ENCODE assay signal across 8 cellular contexts in genomic region chr3:195905970-195906864, GRCh38. TPM values are rescaled to one million over a fixed set of nuclear protein-coding genes. Genes with fewer than 3 reads are reported as not detected.
DNase-seq lines count a peak whose midpoint lies in the region; ATAC-seq, FAIRE-seq and TF ChIP-seq lines count a peak whose summit lies in the region.

No MANE protein-coding gene starts in this region.

- SMC1A ChIA-PET in GM12878 (lab: Charles Lee; ENCODE audit: uncharacterized antibody, unreplicated experiment): interaction anchor here (0.5 to 6.0 kb wide), 5 partner anchors 9 to 273 kb away, joined by 3 to 43 read pairs (median 3); no protein-coding TSS in a partner anchor

- TF ChIP-seq EP300 in GM12878 (IDR thresholded peaks at IDR 0.05; ENCODE audit: borderline replicate concordance in 1 of 2, control insufficient read depth in 1 of 2, low read depth in 2 of 2, low read length in 2 of 2): no peak

- H4K20me1 ChIP-seq in GM12878 (ENCODE audit: control insufficient read depth, insufficient read depth): no peaks in the 10 kb centered on the region

- WGBS in GM12878 (ENCODE audit: insufficient coverage, insufficient replicate concordance, low lambda C conversion rate, missing lambda C conversion rate): 8% methylated on average over 17 of the region's 17 CpGs

- H3K79me2 ChIP-seq in GM12878 (ENCODE audit: control insufficient read depth, insufficient read depth, low read length): peaks cover 74% of the 10 kb centered on the region

- peaks cover 29% of the 10 kb centered on the region for H3K27me3 Mint-ChIP-seq in nephron progenitor cell (ENCODE audit: low read depth, poor library complexity)

- no peak overlapping the region for H3K27ac Mint-ChIP-seq in nephron progenitor cell

- peak; percentile 6 for ATAC-seq in GM12878
- no peak for ATAC-seq in GM21717 (IDR thresholded peaks at IDR 0.05; ENCODE audit: unreplicated experiment)

- peak overlapping the region; percentile 66 for H3K4me3 ChIP-seq in NB4 (ENCODE audit: low read depth, low read length)
- peak overlapping the region; percentile 88 for H3K4me3 ChIP-seq in GM12878

- peak overlapping the region; percentile 79 for H3K9ac ChIP-seq in GM12878 (ENCODE audit: control insufficient read depth, insufficient read depth, low read length)

- intact Hi-C loops in GM12878 (cut with micrococcal nuclease; ENCODE audit: unreplicated experiment): loop anchor here (10.0 kb wide), 1 partner anchor 289 kb away; no protein-coding TSS in a partner anchor

- H3K4me2 ChIP-seq in GM12878 (ENCODE audit: control insufficient read depth, insufficient read depth): peak overlapping the region; percentile 91

- peak; percentile 59 for FAIRE-seq in GM12878 (lab: Jason Lieb, UNC)

- BruUV-seq in GM12878 (replicated peaks; lab: Mats Ljungman, UMichigan): no TSS peak

- H3K27ac ChIP-seq in GM12878 (ENCODE audit: control insufficient read depth, insufficient read depth): peak overlapping the region; percentile 96

- H3K4me1 ChIP-seq in GM12878 (ENCODE audit: control insufficient read depth, insufficient read depth, low read length): peaks cover 41% of the 10 kb centered on the region

- H2AFZ ChIP-seq in GM12878 (ENCODE audit: control insufficient read depth, low read depth, low read length): peak overlapping the region; percentile 62

- H3K36me3 ChIP-seq in GM12878 (ENCODE audit: control insufficient read depth in 2 of 2, insufficient read depth in 2 of 2, low read length in 1 of 2): no peaks in the 10 kb centered on the region

- no peaks in the 10 kb centered on the region for H3K27me3 ChIP-seq in GM12878 (replicated peaks in 1 of 2; ENCODE audit: control insufficient read depth in 2 of 2, insufficient read depth in 2 of 2, low read length in 1 of 2)

- POLR2A ChIA-PET in GM12878 (lab: Charles Lee): interaction anchor here (1.4 to 3.1 kb wide), 2 partner anchors 10 to 48 kb away, joined by 4 to 30 read pairs; no protein-coding TSS in a partner anchor

- TF ChIP-seq POLR2A in NB4 (IDR thresholded peaks at IDR 0.05; ENCODE audit: extremely low read depth, insufficient read length): no peak
- no peak; the same call in 1 of the 2 replicates for TF ChIP-seq POLR2A in GM12878 (IDR thresholded peaks at IDR 0.05; ENCODE audit: low read depth, low read length)

- DNase-seq in DMS79 (lab: John Stamatoyannopoulos, UW) (peak; percentile 16), NB4 (ENCODE audit: low read depth) (no peak), GM12878 (ENCODE audit: low read depth, low spot score) (no peak), nephron progenitor cell (no peak), NCI-H128 (lab: John Stamatoyannopoulos, UW; ENCODE audit: unreplicated experiment) (no peak), nucleus accumbens (lab: John Stamatoyannopoulos, UW) (no peak), SHP77 treated with DMSO at 0.1 percent for 48 hours (lab: John Stamatoyannopoulos, UW) (no peak)

- CTCF ChIA-PET in GM12878 (lab: Yijun Ruan, JAX): interaction anchor here (1.2 to 4.6 kb wide), 5 partner anchors 10 to 47 kb away, joined by 4 to 49 read pairs (median 6); no protein-coding TSS in a partner anchor

- no peaks in the 10 kb centered on the region for H3K9me3 Mint-ChIP-seq in nephron progenitor cell

- peaks cover 52% of the 10 kb centered on the region for H3K4me1 Mint-ChIP-seq in nephron progenitor cell

- H3K4me3 Mint-ChIP-seq in nephron progenitor cell: peak overlapping the region; percentile 69

- TF ChIP-seq RAD21 in GM12878 (IDR thresholded peaks at IDR 0.05; ENCODE audit: insufficient read depth, low read depth, low read length): no peak

- peaks cover 12% of the 10 kb centered on the region for H3K36me3 Mint-ChIP-seq in nephron progenitor cell (ENCODE audit: low read depth)

- TF ChIP-seq CTCF in NB4 (IDR thresholded peaks at IDR 0.05; ENCODE audit: low read depth, low read length) (no peak), GM12878 (IDR thresholded peaks at IDR 0.05 in 2 of 3, conservative IDR thresholded peaks at IDR 0.05 in 1 of 3; ENCODE audit: control insufficient read depth in 2 of 3, extremely low read depth in 1 of 3, insufficient read depth in 1 of 3, low read depth in 3 of 3, low read length in 3 of 3) (no peak), nephron progenitor cell (IDR thresholded peaks at IDR 0.05) (no peak)

- in situ Hi-C loops in GM12878 (cut with MboI): no loop called here

- H3K9me3 ChIP-seq in GM12878 (replicated peaks; ENCODE audit: control insufficient read depth, insufficient read depth, low read length): no peaks in the 10 kb centered on the region

- RAD21 ChIA-PET in GM12878 (lab: Charles Lee; ENCODE audit: unreplicated experiment): interaction anchor here (1.2 to 3.4 kb wide), 5 partner anchors 9 to 276 kb away, joined by 3 to 34 read pairs (median 4); no protein-coding TSS in a partner anchor

TF ChIP-seq in GM12878, 131 proteins besides CTCF, POLR2A, EP300 and RAD21 (continues in another document):
- no peak for TF ChIP-seq BACH1 (IDR thresholded peaks at IDR 0.05; ENCODE audit: borderline replicate concordance)
- 0 out of 2 replicates have a peak, but pooled peaks have one; percentile 80 for TF ChIP-seq RCOR1 (conservative IDR thresholded peaks at IDR 0.05; ENCODE audit: low read depth, low read length)
- no peak for TF ChIP-seq NBN (IDR thresholded peaks at IDR 0.05)
- no peak for TF ChIP-seq PAX5 (IDR thresholded peaks at IDR 0.05; ENCODE audit: borderline replicate concordance, low read depth, low read length)
- TF ChIP-seq REST (IDR thresholded peaks at IDR 0.05; ENCODE audit: low read depth, low read length): no peak
- TF ChIP-seq MXI1 (IDR thresholded peaks at IDR 0.05; ENCODE audit: low read depth, low read length): 0 out of 2 replicates have a peak, but pooled peaks have one; percentile 11
- TF ChIP-seq TBL1XR1 (IDR thresholded peaks at IDR 0.05; ENCODE audit: low read depth, low read length): no peak
- TF ChIP-seq CBX5 (IDR thresholded peaks at IDR 0.05; ENCODE audit: low read depth): no peak
- no peak for TF ChIP-seq SIN3A (IDR thresholded peaks at IDR 0.05; ENCODE audit: low read depth, low read length)
- TF ChIP-seq HDGF (IDR thresholded peaks at IDR 0.05): no peak
- TF ChIP-seq KDM1A (IDR thresholded peaks at IDR 0.05; ENCODE audit: borderline replicate concordance): no peak

RNA-seq across cellular contexts. Expression of gene TNK2, which starts 2.1 kb away (rescaled TPM):
- 30.8 and 36.7 TPM in 2 replicates for total RNA-seq in GM12878 (2013; cell fraction: nucleolus; rRNA removed)
- total RNA-seq in GM12878 (2014; rRNA removed) (12.9 and 13.9 TPM in 2 replicates), GM12878 (2014; rRNA removed; fragmentation: Illumina TruSeq; extraction: Trizol) (10.2 and 10.7 TPM in 2 replicates), GM12878 (2021) (47.8 and 49.3 TPM in 2 replicates)
- 5.2 TPM for polyA plus RNA-seq in GM12878 (2011; ENCODE audit: low read depth)
- polyA plus RNA-seq in GM12878 (2011; rRNA removed) (6.3 and 12.3 TPM in 2 replicates), GM12878 (2014; fragmentation: Illumina TruSeq; extraction: Trizol) (3.6 and 10.8 TPM in 2 replicates), GM12878 (2014; fragmentation: Nextera tagmentation; extraction: Ambion mirVana) (under 1 TPM; 0.13 to 0.42 TPM), GM12878 (2014; rRNA removed) (35.8 and 48.5 TPM in 2 replicates), GM12878 (2016; fragmentation: Nextera tagmentation; extraction: Ambion mirVana) (1 to 10 TPM; 2.9 to 3.9 TPM)
- polyA plus RNA-seq in GM12878 (2011; cell fraction: cytosol; rRNA removed): 12.7 and 14.8 TPM in 2 replicates
- 133 and 156 TPM in 2 replicates for polyA plus RNA-seq in GM12878 (2011; cell fraction: nucleus; rRNA removed)
- polyA plus RNA-seq in GM12878 (2012): 23.1 and 27.7 TPM in 2 replicates
- 13.1 and 29.2 TPM in 2 replicates for polyA minus RNA-seq in GM12878 (2011; rRNA and poly(A)+ RNA removed)
- 13.3 and 17.2 TPM in 2 replicates for polyA minus RNA-seq in GM12878 (2011; cell fraction: cytosol; rRNA and poly(A)+ RNA removed)
- 20.7 and 34.6 TPM in 2 replicates for polyA minus RNA-seq in GM12878 (2011; cell fraction: nucleus; rRNA and poly(A)+ RNA removed)
